Comparison of ENCODE assay signal across 22 cellular contexts in genomic region chr9:37645903-37646506, GRCh38. TPM values are rescaled to one million over a fixed set of nuclear protein-coding genes. Genes with fewer than 3 reads are reported as not detected.
DNase-seq lines count a peak whose midpoint lies in the region; ATAC-seq and TF ChIP-seq lines count a peak whose summit lies in the region.
"Had no signal": no experiment of that assay in that cellular context is flagged by ENCODE, and none has a peak within 500 bp of the region (broad histone marks: within the 10 kb centered on the region; RNA-seq: fewer than 3 reads in every experiment).

No MANE protein-coding gene starts in this region.

- H3K4me1 ChIP-seq in esophagus muscularis mucosa (peaks cover under 1 to 8% (median 7%) of the 10 kb centered on the region in 4 donors), testis (peaks cover 11% of the 10 kb centered on the region)

- WGBS in esophagus muscularis mucosa: 64% methylated on average over 5 of the region's 5 CpGs
- 50 to 54% methylated on average over 5 of the region's 5 CpGs for WGBS in testis, 2 donors

- no peak for TF ChIP-seq CTCF in esophagus muscularis mucosa (IDR thresholded peaks at IDR 0.05)
- no peak for TF ChIP-seq CTCF in testis (IDR thresholded peaks at IDR 0.05)

- peak; percentile 70 for ATAC-seq in Right ventricle myocardium superior (ENCODE audit: poor library complexity)
- no peak for ATAC-seq in GM21390 (IDR thresholded peaks at IDR 0.05; ENCODE audit: unreplicated experiment)
- ATAC-seq: HCT116 had no signal

- TF ChIP-seq POLR2A in esophagus muscularis mucosa (IDR thresholded peaks at IDR 0.05; ENCODE audit: low read depth): no peak
- no peak for TF ChIP-seq POLR2A in testis (IDR thresholded peaks at IDR 0.05)

- H3K4me3 ChIP-seq in esophagus muscularis mucosa: no peak overlapping the region
- H3K4me3 ChIP-seq in testis: no peak overlapping the region
- H3K4me3 ChIP-seq: Peyer's patch had no signal

- DNase-seq in Right ventricle myocardium superior: no peak
- DNase-seq in cardiac septum (ENCODE audit: low spot score): no peak
- peak; percentile 76 for DNase-seq in NCI-H2029 treated with DMSO at 0.1 percent for 48 hours (lab: John Stamatoyannopoulos, UW)
- DNase-seq in esophagus muscularis mucosa (ENCODE audit: extremely low spot score): peak; percentile 39
- DNase-seq in testis: no peak
- no peak for DNase-seq in stimulated activated CD4-positive, alpha-beta T cell treated with anti-CD3 and anti-CD28 coated beads, Interleukin-1b, Interleukin-23, amount 100 ng/mL, for 48 hours
- DNase-seq in Kasumi-1 (lab: John Stamatoyannopoulos, UW): no peak
- DNase-seq: CD4-positive, CD25-positive, alpha-beta regulatory T cell; GOT3; KBM-7; NCI-H1092 treated with DMSO at 0.1 percent for 48 hours; NCI-H2107; NCI-H2227 treated with DMSO at 0.1 percent for 48 hours; NCI-H510A; NCI-H774; Peyer's patch had no signal

- intact Hi-C loops in Right ventricle myocardium superior (cut with DNase I): loop anchor here (10.0 kb wide), 1 partner anchor 51 kb away; the partner anchor contains the start of gene TOMM5
- intact Hi-C loops in cardiac septum (cut with DNase I): no loop called here
- intact Hi-C loops in esophagus muscularis mucosa (cut with DNase I): no loop called here
- intact Hi-C loops in testis (cut with DNase I; ENCODE audit: low total_unique reads): no loop called here

- no peak for TF ChIP-seq EP300 in esophagus muscularis mucosa (IDR thresholded peaks at IDR 0.05)

- no peaks in the 10 kb centered on the region for H3K9me3 ChIP-seq in esophagus muscularis mucosa
- H3K9me3 ChIP-seq in testis: no peaks in the 10 kb centered on the region
- H3K9me3 ChIP-seq: Peyer's patch had no signal

- no peaks in the 10 kb centered on the region for H3K36me3 ChIP-seq in esophagus muscularis mucosa
- H3K36me3 ChIP-seq in testis (ENCODE audit: low read depth, missing control alignments): no peaks in the 10 kb centered on the region
- H3K36me3 ChIP-seq: Peyer's patch had no signal

- H3K27ac ChIP-seq in esophagus muscularis mucosa (replicated peaks in 1 of 4) (no peak overlapping the region), testis (peak overlapping the region; percentile 44 to 52)
- H3K27ac ChIP-seq: Peyer's patch had no signal

- H3K27me3 ChIP-seq in esophagus muscularis mucosa: peaks cover 0 to 15% (median 0%) of the 10 kb centered on the region in 4 donors
- H3K27me3 ChIP-seq in testis: no peaks in the 10 kb centered on the region
- H3K27me3 ChIP-seq: Peyer's patch had no signal

RNA-seq across cellular contexts. Expression of gene FRMPD1, which starts 4.7 kb away (rescaled TPM):
- total RNA-seq in Right ventricle myocardium superior (1.6 TPM), cardiac septum (0.27 TPM), esophagus muscularis mucosa (under 1 TPM in 3 of 4 donors, not detected in 1; 0.34 to 0.50 (median 0.45) TPM), testis (10 to 100 TPM; 48.0 to 67.3 TPM)
- polyA plus RNA-seq in testis (ENCODE audit: insufficient read depth, low read depth, low replicate concordance): 15.9 TPM
- total RNA-seq: CD4-positive, CD25-positive, alpha-beta regulatory T cell; OCI-LY7; SK-MEL-5; T-helper 1 cell treated with Interleukin-12 subunit alpha and Interleukin-12 subunit beta and Interleukin-4 antibody, amounts not matched to agents 30 ng/mL and 1 ng/mL, for 36 hours had no signal
- polyA plus RNA-seq: BJ; CD4-positive, CD25-positive, alpha-beta regulatory T cell had no signal

RNA-seq across cellular contexts. Expression of gene TOMM5, which starts 53.6 kb away (rescaled TPM):
- total RNA-seq in Right ventricle myocardium superior: 59.4 TPM
- total RNA-seq in cardiac septum: 52.9 TPM
- 10 to 100 TPM; 55.7 to 84.3 (median 62.5) TPM for total RNA-seq in esophagus muscularis mucosa
- 100 to 1,000 TPM in 1 of 2 donors, 10 to 100 TPM in 1; 96.5 to 113 TPM for total RNA-seq in testis
- 126 TPM for polyA plus RNA-seq in testis (ENCODE audit: insufficient read depth, low read depth, low replicate concordance)

Comparison
In these comparisons a context has a peak if more than half of its experiments do, and no peak if none do; other contexts are left out.
1. DNase-seq: peak in NCI-H2029 treated with DMSO at 0.1 percent for 48 hours (single experiment) and esophagus muscularis mucosa (single experiment); none in Right ventricle myocardium superior (single experiment), cardiac septum (single experiment), testis (single experiment), stimulated activated CD4-positive, alpha-beta T cell treated with anti-CD3 and anti-CD28 coated beads, Interleukin-1b, Interleukin-23, amount 100 ng/mL, for 48 hours (single experiment) and Kasumi-1 (0 of 2).
2. H3K27ac ChIP-seq: peak in testis (2 of 2); none in esophagus muscularis mucosa (0 of 4).
3. RNA of gene FRMPD1, which starts 4.7 kb away (total RNA-seq): 48.0 to 67.3 TPM in testis; 1.6 TPM in Right ventricle myocardium superior (single experiment), 0.34 to 0.50 TPM in esophagus muscularis mucosa and 0.27 TPM in cardiac septum (single experiment); every median in the first group is over 10 times any median in the second.